In genomic region chr1:22108343-22109135, GRCh38 we compare ENCODE assay signal across 12 cellular contexts. TPM values are rescaled to one million over a fixed set of nuclear protein-coding genes. Genes with fewer than 3 reads are reported as not detected.
A peak's percentile ranks its signal among the peaks of the same experiment; 100 is the strongest.
DNase-seq lines count a peak whose midpoint lies in the region; ATAC-seq and TF ChIP-seq lines count a peak whose summit lies in the region.
"Had no signal": no experiment of that assay in that cellular context is flagged by ENCODE, and none has a peak within 500 bp of the region (broad histone marks: within the 10 kb centered on the region; RNA-seq: fewer than 3 reads in every experiment).

No MANE protein-coding gene starts in this region.

- no peaks in the 10 kb centered on the region for H3K27me3 Mint-ChIP-seq in neural crest cell (ENCODE audit: low read depth)
- H3K27me3 Mint-ChIP-seq: activated naive CD4-positive, alpha-beta T cell treated with anti-CD3 and anti-CD28 coated beads, Interleukin-2, amount 50 U/mL, for 24 hours had no signal

- intact Hi-C loops in colonic mucosa (cut with DNase I), result loop anchor here (10.0 kb wide), 1 partner anchor 166 kb away; no protein-coding TSS in a partner anchor

- peak overlapping the region; percentile 6 for H3K27ac ChIP-seq in colonic mucosa
- H3K27ac ChIP-seq: SJCRH30 had no signal

- ATAC-seq in GM21447 (IDR thresholded peaks at IDR 0.05; ENCODE audit: unreplicated experiment) (no peak), GM18498 (IDR thresholded peaks at IDR 0.05; ENCODE audit: unreplicated experiment) (no peak)

- TF ChIP-seq CTCF in BJ (IDR thresholded peaks at IDR 0.05; ENCODE audit: insufficient read depth, low read depth, low read length) (no peak), colonic mucosa (IDR thresholded peaks at IDR 0.05) (no peak), neural crest cell (conservative IDR thresholded peaks at IDR 0.05) (no peak)

- DNase-seq in BJ (ENCODE audit: low read depth) (peak; percentile 40), GM04504 (ENCODE audit: low read depth) (peak; percentile 21), colonic mucosa (no peak), neural crest cell (ENCODE audit: low read depth, low spot score) (no peak), NK-92 (lab: John Stamatoyannopoulos, UW; ENCODE audit: unreplicated experiment) (no peak), NCI-H510A (lab: John Stamatoyannopoulos, UW) (no peak)
- DNase-seq: dermis blood vessel endothelial cell; SJCRH30; stimulated activated CD4-positive, alpha-beta T cell treated with anti-CD3 and anti-CD28 coated beads, Interleukin-4, amount 100 ng/mL, for 1 hour had no signal

- CTCF ChIA-PET in BJ (lab: Yijun Ruan, JAX), result interaction anchor here (0.8 to 3.1 kb wide), 4 partner anchors 10 to 307 kb away, joined by 3 to 19 read pairs (median 7); no protein-coding TSS in a partner anchor

- H3K9me3 ChIP-seq in colonic mucosa, result no peaks in the 10 kb centered on the region
- H3K9me3 ChIP-seq: SJCRH30 had no signal

- H3K9ac ChIP-seq in colonic mucosa (ENCODE audit: low read depth in 2 of 2, low read length in 2 of 2), result no peak overlapping the region

- no peaks in the 10 kb centered on the region for H3K9me3 Mint-ChIP-seq in neural crest cell
- H3K9me3 Mint-ChIP-seq: activated naive CD4-positive, alpha-beta T cell treated with anti-CD3 and anti-CD28 coated beads, Interleukin-2, amount 50 U/mL, for 24 hours had no signal

- H3K36me3 Mint-ChIP-seq in neural crest cell (ENCODE audit: low read depth), result peaks cover 11% of the 10 kb centered on the region

- H3K4me1 Mint-ChIP-seq in neural crest cell, result peaks cover 28% of the 10 kb centered on the region

- H3K4me3 ChIP-seq in BJ (ENCODE audit: low read depth, low read length) (no peak overlapping the region), colonic mucosa (no peak overlapping the region)
- H3K4me3 ChIP-seq: SJCRH30 had no signal

- H3K4me3 Mint-ChIP-seq in neural crest cell, result no peak overlapping the region
- H3K4me3 Mint-ChIP-seq: activated naive CD4-positive, alpha-beta T cell treated with anti-CD3 and anti-CD28 coated beads, Interleukin-2, amount 50 U/mL, for 24 hours had no signal

- peak overlapping the region; percentile 57 for H3K27ac Mint-ChIP-seq in neural crest cell (ENCODE audit: unreplicated experiment)

- H3K27me3 ChIP-seq in BJ (ENCODE audit: control insufficient read depth, insufficient read depth, low read length) (no peaks in the 10 kb centered on the region), colonic mucosa (no peaks in the 10 kb centered on the region)
- H3K27me3 ChIP-seq: SJCRH30 had no signal

- H3K36me3 ChIP-seq in BJ (ENCODE audit: control insufficient read depth, insufficient read depth, low read length) (peaks cover 4% of the 10 kb centered on the region), colonic mucosa (no peaks in the 10 kb centered on the region)

- H3K4me1 ChIP-seq in colonic mucosa, result no peaks in the 10 kb centered on the region
- H3K4me1 ChIP-seq: SJCRH30 had no signal

- POLR2A ChIA-PET in BJ (lab: Charles Lee), result no interaction called here

RNA-seq across cellular contexts. Expression of gene WNT4, which starts 34.4 kb away (rescaled TPM):
- polyA plus RNA-seq in BJ (2011; rRNA removed), result 0.02 and 0.13 TPM in 2 replicates
- 0.05 TPM in 1 of 2 replicates, not detected in the other for polyA minus RNA-seq in BJ (2011; rRNA and poly(A)+ RNA removed)
- total RNA-seq in colonic mucosa (1 to 10 TPM; 2.5 to 2.7 TPM), neural crest cell (0.16 and 0.23 TPM in 2 replicates)

RNA-seq across cellular contexts. Expression of gene CDC42, which starts 56.0 kb away (rescaled TPM):
- 148 and 304 TPM in 2 replicates for polyA plus RNA-seq in BJ (2011; rRNA removed)
- polyA minus RNA-seq in BJ (2011; rRNA and poly(A)+ RNA removed), result 150 and 189 TPM in 2 replicates
- total RNA-seq in colonic mucosa, result 100 to 1,000 TPM; 264 to 345 TPM
- total RNA-seq in neural crest cell, result 192 and 198 TPM in 2 replicates

Comparison
In these comparisons a context has a peak if more than half of its experiments do, and no peak if none do; other contexts are left out.
1. DNase-seq: peak in BJ (single experiment) and GM04504 (single experiment); none in colonic mucosa (single experiment), neural crest cell (single experiment), NK-92 (single experiment) and NCI-H510A (single experiment).